ENCODE assay signal across 8 cellular contexts in the genomic region with DNA sequence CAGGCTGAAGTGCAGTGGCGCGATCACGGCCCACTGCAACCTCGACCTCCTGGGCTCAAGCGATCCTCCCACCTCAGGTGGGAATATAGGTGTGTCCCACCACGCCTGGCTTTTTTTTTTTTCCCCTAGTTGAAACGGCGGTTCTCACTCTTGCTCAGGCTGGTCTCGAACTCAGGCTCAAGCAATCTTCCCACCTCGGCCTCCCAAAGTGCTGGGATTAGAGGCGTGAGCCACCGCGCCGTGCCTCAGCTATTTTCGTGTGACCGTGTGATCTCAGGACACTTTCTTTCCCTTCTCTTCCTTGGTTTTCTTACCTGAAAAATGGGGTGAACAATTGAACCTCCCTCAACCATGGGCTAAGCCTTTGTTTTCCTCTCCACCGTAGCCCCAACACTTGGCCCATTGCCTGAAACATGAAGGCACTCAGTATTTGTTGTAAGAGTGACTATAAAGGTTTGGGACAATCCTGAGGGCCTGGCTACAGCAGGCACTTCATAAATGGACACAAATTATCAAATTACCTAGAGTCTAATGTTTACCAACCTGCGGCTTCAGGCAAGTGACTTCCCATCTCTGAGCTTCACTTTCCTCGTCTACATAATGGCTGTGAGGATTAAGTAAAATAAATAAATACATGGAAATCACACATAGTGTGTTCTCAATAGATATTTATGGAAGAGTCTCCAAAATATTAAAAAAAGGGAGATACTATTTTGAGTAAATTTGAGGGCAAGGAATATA. TPM values are rescaled to one million over a fixed set of nuclear protein-coding genes. Genes with fewer than 3 reads are reported as not detected.
DNase-seq lines count a peak whose midpoint lies in the region; ATAC-seq and TF ChIP-seq lines count a peak whose summit lies in the region.

No MANE protein-coding gene starts in this region.

- TF ChIP-seq EP300 in neural cell (conservative IDR thresholded peaks at IDR 0.05; ENCODE audit: poor library complexity, severe bottlenecking) = no peak

- H3K9ac ChIP-seq in neural cell (ENCODE audit: low read length) = peak overlapping the region; percentile 67

- no peak overlapping the region for H2AFZ ChIP-seq in neural cell (ENCODE audit: low read depth, low read length)

- H3K79me2 ChIP-seq in DOHH2 (ENCODE audit: control insufficient read depth, low read length) = 0 out of 2 replicates have a peak, but pooled peaks cover 2% of the 10 kb centered on the region
- no peaks in the 10 kb centered on the region for H3K79me2 ChIP-seq in neural cell (replicated peaks; ENCODE audit: insufficient read depth, low read length)

- peak overlapping the region; percentile 57; the same call in 1 of the 2 replicates for H3K27ac ChIP-seq in DOHH2 (ENCODE audit: low read depth, low read length)
- H3K27ac ChIP-seq in coronary artery = peak overlapping the region; percentile 95
- no peak overlapping the region for H3K27ac ChIP-seq in neural cell (ENCODE audit: low read length)

- H3K36me3 ChIP-seq in DOHH2 (ENCODE audit: control insufficient read depth, low read length) (peaks cover 16% of the 10 kb centered on the region), neural cell (ENCODE audit: insufficient read depth, low read length) (no peaks in the 10 kb centered on the region)

- no peak for TF ChIP-seq CTCF in DOHH2 (IDR thresholded peaks at IDR 0.05; ENCODE audit: low read depth, low read length, poor library complexity, severe bottlenecking)
- TF ChIP-seq CTCF in coronary artery (IDR thresholded peaks at IDR 0.05) = no peak
- no peak for TF ChIP-seq CTCF in neural cell (IDR thresholded peaks at IDR 0.05; ENCODE audit: poor library complexity, severe bottlenecking)

- H3K27me3 ChIP-seq in DOHH2 (ENCODE audit: control insufficient read depth, low read length) = no peaks in the 10 kb centered on the region
- no peaks in the 10 kb centered on the region for H3K27me3 ChIP-seq in neural cell (ENCODE audit: insufficient read depth, low read depth, low read length)

- ATAC-seq in HG02571 (IDR thresholded peaks at IDR 0.05; ENCODE audit: unreplicated experiment) = peak; percentile 4

- H3K9me2 ChIP-seq in DOHH2 (replicated peaks; ENCODE audit: control insufficient read depth, low read length) = no peaks in the 10 kb centered on the region
- H3K9me2 ChIP-seq in neural cell (ENCODE audit: insufficient read depth, low read length) = no peaks in the 10 kb centered on the region

- H3K4me2 ChIP-seq in DOHH2 (ENCODE audit: low read length) = peak overlapping the region; percentile 79
- H3K4me2 ChIP-seq in neural cell (ENCODE audit: low read length) = no peak overlapping the region

- no peak for TF ChIP-seq RAD21 in neural cell (conservative IDR thresholded peaks at IDR 0.05)

- H3K4me3 ChIP-seq in DOHH2 (ENCODE audit: low read length) (peak overlapping the region; percentile 76), coronary artery (peak overlapping the region; percentile 74), neural cell (ENCODE audit: low read length) (peak overlapping the region; percentile 69)

- H3K4me1 ChIP-seq in DOHH2 (ENCODE audit: control insufficient read depth, low read length) = peaks cover 35% of the 10 kb centered on the region

- no peaks in the 10 kb centered on the region for H3K9me3 ChIP-seq in DOHH2 (ENCODE audit: control insufficient read depth, insufficient read depth, low read length)
- no peaks in the 10 kb centered on the region for H3K9me3 ChIP-seq in neural cell (ENCODE audit: low read length)

- no peaks in the 10 kb centered on the region for H4K20me1 ChIP-seq in DOHH2 (ENCODE audit: control insufficient read depth, insufficient read depth, low read depth, low read length)
- no peaks in the 10 kb centered on the region for H4K20me1 ChIP-seq in neural cell (ENCODE audit: insufficient read depth)

- H3F3A ChIP-seq in DOHH2 (ENCODE audit: control insufficient read depth, insufficient read depth) (0 out of 2 replicates have a peak, but pooled peaks cover 5% of the 10 kb centered on the region), neural cell (ENCODE audit: insufficient read depth, low read length, poor library complexity, severe bottlenecking) (no peaks in the 10 kb centered on the region)

- DNase-seq in NCI-H748 (lab: John Stamatoyannopoulos, UW; ENCODE audit: unreplicated experiment) = peak; percentile 95
- no peak for DNase-seq in coronary artery (ENCODE audit: low spot score)
- no peak for DNase-seq in stimulated activated CD4-positive, alpha-beta T cell treated with anti-CD3 and anti-CD28 coated beads, Interleukin-15, amount 100 ng/mL, for 24 hours
- no peak for DNase-seq in A172 (ENCODE audit: low spot score)
- no peak for DNase-seq in NK-92 (lab: John Stamatoyannopoulos, UW; ENCODE audit: unreplicated experiment)

TF ChIP-seq in neural cell, 6 proteins besides CTCF, POLR2A, EP300 and RAD21:
- TF ChIP-seq TAF1 (IDR thresholded peaks at IDR 0.05; ENCODE audit: low read depth) (no peak), EZH2 (IDR thresholded peaks at IDR 0.05; ENCODE audit: borderline replicate concordance, insufficient read depth, low read length, poor library complexity, severe bottlenecking) (no peak), POLR2AphosphoS5 (IDR thresholded peaks at IDR 0.05) (no peak)
- TF ChIP-seq, protein P1, sequence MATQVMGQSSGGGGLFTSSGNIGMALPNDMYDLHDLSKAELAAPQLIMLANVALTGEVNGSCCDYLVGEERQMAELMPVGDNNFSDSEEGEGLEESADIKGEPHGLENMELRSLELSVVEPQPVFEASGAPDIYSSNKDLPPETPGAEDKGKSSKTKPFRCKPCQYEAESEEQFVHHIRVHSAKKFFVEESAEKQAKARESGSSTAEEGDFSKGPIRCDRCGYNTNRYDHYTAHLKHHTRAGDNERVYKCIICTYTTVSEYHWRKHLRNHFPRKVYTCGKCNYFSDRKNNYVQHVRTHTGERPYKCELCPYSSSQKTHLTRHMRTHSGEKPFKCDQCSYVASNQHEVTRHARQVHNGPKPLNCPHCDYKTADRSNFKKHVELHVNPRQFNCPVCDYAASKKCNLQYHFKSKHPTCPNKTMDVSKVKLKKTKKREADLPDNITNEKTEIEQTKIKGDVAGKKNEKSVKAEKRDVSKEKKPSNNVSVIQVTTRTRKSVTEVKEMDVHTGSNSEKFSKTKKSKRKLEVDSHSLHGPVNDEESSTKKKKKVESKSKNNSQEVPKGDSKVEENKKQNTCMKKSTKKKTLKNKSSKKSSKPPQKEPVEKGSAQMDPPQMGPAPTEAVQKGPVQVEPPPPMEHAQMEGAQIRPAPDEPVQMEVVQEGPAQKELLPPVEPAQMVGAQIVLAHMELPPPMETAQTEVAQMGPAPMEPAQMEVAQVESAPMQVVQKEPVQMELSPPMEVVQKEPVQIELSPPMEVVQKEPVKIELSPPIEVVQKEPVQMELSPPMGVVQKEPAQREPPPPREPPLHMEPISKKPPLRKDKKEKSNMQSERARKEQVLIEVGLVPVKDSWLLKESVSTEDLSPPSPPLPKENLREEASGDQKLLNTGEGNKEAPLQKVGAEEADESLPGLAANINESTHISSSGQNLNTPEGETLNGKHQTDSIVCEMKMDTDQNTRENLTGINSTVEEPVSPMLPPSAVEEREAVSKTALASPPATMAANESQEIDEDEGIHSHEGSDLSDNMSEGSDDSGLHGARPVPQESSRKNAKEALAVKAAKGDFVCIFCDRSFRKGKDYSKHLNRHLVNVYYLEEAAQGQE (IDR thresholded peaks at IDR 0.05; ENCODE audit: borderline replicate concordance) = no peak
TF ChIP-seq in neural cell: peak in this region for 0.

RNA-seq across cellular contexts. Expression of a gene that starts 31.4 kb away (rescaled TPM):
- polyA plus RNA-seq in neural cell = 26.3 and 30.6 TPM in 2 replicates
- polyA minus RNA-seq in neural cell = 24.6 and 26.2 TPM in 2 replicates
- total RNA-seq in A172 (2014; rRNA removed; shearing (Covaris generic)) = 395 and 602 TPM in 2 replicates

RNA-seq across cellular contexts. Expression of a gene that starts 59.5 kb away (rescaled TPM):
- 93.1 and 95.4 TPM in 2 replicates for polyA plus RNA-seq in neural cell
- 86.9 and 93.4 TPM in 2 replicates for polyA minus RNA-seq in neural cell
- 58.2 and 67.9 TPM in 2 replicates for total RNA-seq in A172 (2014; rRNA removed; shearing (Covaris generic))
